1 cellular context compared by ENCODE assay signal in the genomic region with DNA sequence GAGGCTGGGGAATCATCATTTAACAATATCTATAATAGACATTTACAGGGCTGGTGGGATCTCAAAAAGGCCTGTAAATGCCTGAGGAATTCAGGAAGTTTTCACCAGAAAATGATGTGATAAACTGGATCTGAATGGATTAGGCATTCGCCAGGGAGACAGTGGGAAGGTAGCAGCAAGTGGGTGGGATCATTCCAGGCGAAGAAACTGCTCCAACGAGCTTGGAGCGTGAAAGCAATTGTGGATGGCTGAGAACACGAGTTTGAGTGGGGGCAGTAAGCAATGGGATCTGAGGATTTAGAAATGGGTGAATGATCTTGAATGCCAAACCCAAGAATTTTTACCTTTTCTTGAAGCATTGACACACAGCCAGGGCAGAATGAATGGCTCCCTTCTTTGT.
TF ChIP-seq lines count a peak whose summit lies in the region.

No MANE protein-coding gene starts in this region.

TF ChIP-seq in GM23338, 12 proteins besides CTCF, POLR2A, EP300 and RAD21 (continued from another document):
- TF ChIP-seq, protein P1, sequence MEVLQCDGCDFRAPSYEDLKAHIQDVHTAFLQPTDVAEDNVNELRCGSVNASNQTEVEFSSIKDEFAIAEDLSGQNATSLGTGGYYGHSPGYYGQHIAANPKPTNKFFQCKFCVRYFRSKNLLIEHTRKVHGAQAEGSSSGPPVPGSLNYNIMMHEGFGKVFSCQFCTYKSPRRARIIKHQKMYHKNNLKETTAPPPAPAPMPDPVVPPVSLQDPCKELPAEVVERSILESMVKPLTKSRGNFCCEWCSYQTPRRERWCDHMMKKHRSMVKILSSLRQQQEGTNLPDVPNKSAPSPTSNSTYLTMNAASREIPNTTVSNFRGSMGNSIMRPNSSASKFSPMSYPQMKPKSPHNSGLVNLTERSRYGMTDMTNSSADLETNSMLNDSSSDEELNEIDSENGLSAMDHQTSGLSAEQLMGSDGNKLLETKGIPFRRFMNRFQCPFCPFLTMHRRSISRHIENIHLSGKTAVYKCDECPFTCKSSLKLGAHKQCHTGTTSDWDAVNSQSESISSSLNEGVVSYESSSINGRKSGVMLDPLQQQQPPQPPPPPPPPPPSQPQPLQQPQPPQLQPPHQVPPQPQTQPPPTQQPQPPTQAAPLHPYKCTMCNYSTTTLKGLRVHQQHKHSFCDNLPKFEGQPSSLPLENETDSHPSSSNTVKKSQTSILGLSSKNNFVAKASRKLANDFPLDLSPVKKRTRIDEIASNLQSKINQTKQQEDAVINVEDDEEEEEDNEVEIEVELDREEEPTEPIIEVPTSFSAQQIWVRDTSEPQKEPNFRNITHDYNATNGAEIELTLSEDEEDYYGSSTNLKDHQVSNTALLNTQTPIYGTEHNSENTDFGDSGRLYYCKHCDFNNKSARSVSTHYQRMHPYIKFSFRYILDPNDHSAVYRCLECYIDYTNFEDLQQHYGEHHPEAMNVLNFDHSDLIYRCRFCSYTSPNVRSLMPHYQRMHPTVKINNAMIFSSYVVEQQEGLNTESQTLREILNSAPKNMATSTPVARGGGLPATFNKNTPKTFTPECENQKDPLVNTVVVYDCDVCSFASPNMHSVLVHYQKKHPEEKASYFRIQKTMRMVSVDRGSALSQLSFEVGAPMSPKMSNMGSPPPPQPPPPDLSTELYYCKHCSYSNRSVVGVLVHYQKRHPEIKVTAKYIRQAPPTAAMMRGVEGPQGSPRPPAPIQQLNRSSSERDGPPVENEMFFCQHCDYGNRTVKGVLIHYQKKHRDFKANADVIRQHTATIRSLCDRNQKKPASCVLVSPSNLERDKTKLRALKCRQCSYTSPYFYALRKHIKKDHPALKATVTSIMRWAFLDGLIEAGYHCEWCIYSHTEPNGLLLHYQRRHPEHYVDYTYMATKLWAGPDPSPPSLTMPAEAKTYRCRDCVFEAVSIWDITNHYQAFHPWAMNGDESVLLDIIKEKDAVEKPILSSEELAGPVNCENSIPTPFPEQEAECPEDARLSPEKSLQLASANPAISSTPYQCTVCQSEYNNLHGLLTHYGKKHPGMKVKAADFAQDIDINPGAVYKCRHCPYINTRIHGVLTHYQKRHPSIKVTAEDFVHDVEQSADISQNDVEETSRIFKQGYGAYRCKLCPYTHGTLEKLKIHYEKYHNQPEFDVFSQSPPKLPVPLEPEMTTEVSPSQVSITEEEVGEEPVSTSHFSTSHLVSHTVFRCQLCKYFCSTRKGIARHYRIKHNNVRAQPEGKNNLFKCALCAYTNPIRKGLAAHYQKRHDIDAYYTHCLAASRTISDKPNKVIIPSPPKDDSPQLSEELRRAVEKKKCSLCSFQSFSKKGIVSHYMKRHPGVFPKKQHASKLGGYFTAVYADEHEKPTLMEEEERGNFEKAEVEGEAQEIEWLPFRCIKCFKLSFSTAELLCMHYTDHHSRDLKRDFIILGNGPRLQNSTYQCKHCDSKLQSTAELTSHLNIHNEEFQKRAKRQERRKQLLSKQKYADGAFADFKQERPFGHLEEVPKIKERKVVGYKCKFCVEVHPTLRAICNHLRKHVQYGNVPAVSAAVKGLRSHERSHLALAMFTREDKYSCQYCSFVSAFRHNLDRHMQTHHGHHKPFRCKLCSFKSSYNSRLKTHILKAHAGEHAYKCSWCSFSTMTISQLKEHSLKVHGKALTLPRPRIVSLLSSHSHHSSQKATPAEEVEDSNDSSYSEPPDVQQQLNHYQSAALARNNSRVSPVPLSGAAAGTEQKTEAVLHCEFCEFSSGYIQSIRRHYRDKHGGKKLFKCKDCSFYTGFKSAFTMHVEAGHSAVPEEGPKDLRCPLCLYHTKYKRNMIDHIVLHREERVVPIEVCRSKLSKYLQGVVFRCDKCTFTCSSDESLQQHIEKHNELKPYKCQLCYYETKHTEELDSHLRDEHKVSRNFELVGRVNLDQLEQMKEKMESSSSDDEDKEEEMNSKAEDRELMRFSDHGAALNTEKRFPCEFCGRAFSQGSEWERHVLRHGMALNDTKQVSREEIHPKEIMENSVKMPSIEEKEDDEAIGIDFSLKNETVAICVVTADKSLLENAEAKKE (CRISPR knock-in tag; IDR thresholded peaks at IDR 0.05): no peak
- TF ChIP-seq JUNB (IDR thresholded peaks at IDR 0.05; ENCODE audit: unreplicated experiment) (no peak), NANOG (IDR thresholded peaks at IDR 0.05; ENCODE audit: borderline replicate concordance) (no peak), STAT1 (IDR thresholded peaks at IDR 0.05; ENCODE audit: unreplicated experiment) (no peak), POLR2AphosphoS5 (IDR thresholded peaks at IDR 0.05; ENCODE audit: low read depth) (no peak)
- TF ChIP-seq, protein P2, sequence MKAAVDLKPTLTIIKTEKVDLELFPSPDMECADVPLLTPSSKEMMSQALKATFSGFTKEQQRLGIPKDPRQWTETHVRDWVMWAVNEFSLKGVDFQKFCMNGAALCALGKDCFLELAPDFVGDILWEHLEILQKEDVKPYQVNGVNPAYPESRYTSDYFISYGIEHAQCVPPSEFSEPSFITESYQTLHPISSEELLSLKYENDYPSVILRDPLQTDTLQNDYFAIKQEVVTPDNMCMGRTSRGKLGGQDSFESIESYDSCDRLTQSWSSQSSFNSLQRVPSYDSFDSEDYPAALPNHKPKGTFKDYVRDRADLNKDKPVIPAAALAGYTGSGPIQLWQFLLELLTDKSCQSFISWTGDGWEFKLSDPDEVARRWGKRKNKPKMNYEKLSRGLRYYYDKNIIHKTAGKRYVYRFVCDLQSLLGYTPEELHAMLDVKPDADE (IDR thresholded peaks at IDR 0.05): no peak
- TF ChIP-seq, protein P3, sequence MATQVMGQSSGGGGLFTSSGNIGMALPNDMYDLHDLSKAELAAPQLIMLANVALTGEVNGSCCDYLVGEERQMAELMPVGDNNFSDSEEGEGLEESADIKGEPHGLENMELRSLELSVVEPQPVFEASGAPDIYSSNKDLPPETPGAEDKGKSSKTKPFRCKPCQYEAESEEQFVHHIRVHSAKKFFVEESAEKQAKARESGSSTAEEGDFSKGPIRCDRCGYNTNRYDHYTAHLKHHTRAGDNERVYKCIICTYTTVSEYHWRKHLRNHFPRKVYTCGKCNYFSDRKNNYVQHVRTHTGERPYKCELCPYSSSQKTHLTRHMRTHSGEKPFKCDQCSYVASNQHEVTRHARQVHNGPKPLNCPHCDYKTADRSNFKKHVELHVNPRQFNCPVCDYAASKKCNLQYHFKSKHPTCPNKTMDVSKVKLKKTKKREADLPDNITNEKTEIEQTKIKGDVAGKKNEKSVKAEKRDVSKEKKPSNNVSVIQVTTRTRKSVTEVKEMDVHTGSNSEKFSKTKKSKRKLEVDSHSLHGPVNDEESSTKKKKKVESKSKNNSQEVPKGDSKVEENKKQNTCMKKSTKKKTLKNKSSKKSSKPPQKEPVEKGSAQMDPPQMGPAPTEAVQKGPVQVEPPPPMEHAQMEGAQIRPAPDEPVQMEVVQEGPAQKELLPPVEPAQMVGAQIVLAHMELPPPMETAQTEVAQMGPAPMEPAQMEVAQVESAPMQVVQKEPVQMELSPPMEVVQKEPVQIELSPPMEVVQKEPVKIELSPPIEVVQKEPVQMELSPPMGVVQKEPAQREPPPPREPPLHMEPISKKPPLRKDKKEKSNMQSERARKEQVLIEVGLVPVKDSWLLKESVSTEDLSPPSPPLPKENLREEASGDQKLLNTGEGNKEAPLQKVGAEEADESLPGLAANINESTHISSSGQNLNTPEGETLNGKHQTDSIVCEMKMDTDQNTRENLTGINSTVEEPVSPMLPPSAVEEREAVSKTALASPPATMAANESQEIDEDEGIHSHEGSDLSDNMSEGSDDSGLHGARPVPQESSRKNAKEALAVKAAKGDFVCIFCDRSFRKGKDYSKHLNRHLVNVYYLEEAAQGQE (IDR thresholded peaks at IDR 0.05; ENCODE audit: unreplicated experiment): no peak
